In the genomic region with DNA sequence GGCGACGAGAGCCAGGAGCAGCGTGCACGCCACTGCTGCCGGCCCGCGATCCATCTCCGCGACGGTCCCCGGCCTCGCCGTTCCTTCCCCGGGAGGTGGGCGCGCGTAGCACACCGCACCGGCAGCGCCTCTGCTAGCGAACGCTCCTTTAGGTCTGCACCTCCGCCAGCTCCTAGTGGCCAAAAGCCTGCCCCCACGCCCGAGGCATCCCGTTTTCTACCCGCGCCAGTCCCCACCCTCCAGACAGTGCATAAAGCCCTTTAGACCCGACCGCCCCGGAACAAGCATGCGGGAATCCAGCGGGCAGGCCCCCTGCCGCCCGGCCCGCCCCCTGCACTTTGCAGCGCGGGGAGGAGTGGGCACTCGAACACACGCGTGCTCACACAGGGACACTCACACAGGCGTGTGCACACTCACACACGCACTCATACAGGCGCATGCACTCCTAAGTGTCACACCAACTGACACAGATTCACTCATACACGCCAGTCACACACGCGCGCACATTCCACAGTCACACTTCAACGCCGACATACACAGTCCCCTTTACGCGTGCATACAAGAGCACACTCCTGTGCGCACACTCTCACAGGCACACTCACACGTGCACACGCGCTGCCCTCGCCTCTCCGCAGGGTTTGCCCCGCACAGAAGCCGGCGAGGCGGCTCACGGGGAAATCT, we compare ENCODE assay signal across 8 cellular contexts. TPM values are rescaled to one million over a fixed set of nuclear protein-coding genes. Genes with fewer than 3 reads are reported as not detected.
DNase-seq lines count a peak whose midpoint lies in the region; ATAC-seq and TF ChIP-seq lines count a peak whose summit lies in the region.

LRP2 (minus strand) TSS at position 189 of the 681 bp plus-strand sequence; CDS start at position 54, 135 bp downstream.

- peaks cover 94% of the 10 kb centered on the region for H3K27me3 ChIP-seq in foreskin keratinocyte
- H3K27me3 ChIP-seq in neural progenitor cell: peaks cover 8% of the 10 kb centered on the region

- H3K4me1 ChIP-seq in foreskin keratinocyte (no peaks in the 10 kb centered on the region), neural progenitor cell (peaks cover 48% of the 10 kb centered on the region)

- H3K9me3 Mint-ChIP-seq in neural progenitor cell: no peaks in the 10 kb centered on the region

- H3K27ac ChIP-seq in foreskin keratinocyte: no peak within 1 kb of the TSS
- peak within 1 kb of the TSS; percentile 99 for H3K27ac ChIP-seq in neural progenitor cell

- peaks cover 67% of the 10 kb centered on the region for H3F3A ChIP-seq in neural progenitor cell (ENCODE audit: low read depth)

- H2AFZ ChIP-seq in neural progenitor cell (replicated peaks): peak within 1 kb of the TSS; percentile 1

- peak; percentile 68 for DNase-seq in activated effector memory CD4-positive, alpha-beta T cell treated with anti-CD3 and anti-CD28 coated beads, Interleukin-2, amount 50 U/mL, for 16 hours
- no peak for DNase-seq in activated effector memory CD4-positive, alpha-beta T cell treated with Interleukin-2 at 50 U/mL for 16 hours
- peak; percentile 27 for DNase-seq in activated CD8-positive, alpha-beta memory T cell treated with anti-CD3 and anti-CD28 coated beads, Interleukin-2, amount 50 U/mL, for 4 hours
- DNase-seq in foreskin keratinocyte: no peak
- peak; percentile 74 for DNase-seq in neural progenitor cell (ENCODE audit: low spot score)
- no peak for DNase-seq in ureter (ENCODE audit: low spot score)
- no peak for DNase-seq in NCI-H1436 treated with DMSO at 0.1 percent for 48 hours (lab: John Stamatoyannopoulos, UW)

- peaks cover 34% of the 10 kb centered on the region for H4K20me1 ChIP-seq in neural progenitor cell (ENCODE audit: low read depth)

- peak within 1 kb of the TSS; percentile 89 for H3K4me3 Mint-ChIP-seq in neural progenitor cell

- peaks cover 15% of the 10 kb centered on the region for H3K27me3 Mint-ChIP-seq in neural progenitor cell (ENCODE audit: insufficient read depth, low read depth)

- H3K4me1 Mint-ChIP-seq in neural progenitor cell: peaks cover 39% of the 10 kb centered on the region

- peaks cover 7% of the 10 kb centered on the region for H3K36me3 Mint-ChIP-seq in neural progenitor cell

- H3K9ac ChIP-seq in neural progenitor cell: peak within 1 kb of the TSS; percentile 70

- ATAC-seq in foreskin keratinocyte: peak; percentile 6
- ATAC-seq in GM19452 (IDR thresholded peaks at IDR 0.05; ENCODE audit: unreplicated experiment): no peak

- H3K36me3 ChIP-seq in neural progenitor cell: peaks cover 8% of the 10 kb centered on the region

- peak within 1 kb of the TSS; percentile 90 for H3K4me2 ChIP-seq in neural progenitor cell

- H3K79me2 ChIP-seq in neural progenitor cell (ENCODE audit: low read depth): peaks cover 57% of the 10 kb centered on the region

- no peaks in the 10 kb centered on the region for H3K9me3 ChIP-seq in neural progenitor cell (ENCODE audit: low read depth)

- H3K27ac Mint-ChIP-seq in neural progenitor cell: peak within 1 kb of the TSS; percentile 55

- no peak for TF ChIP-seq CTCF in foreskin keratinocyte (conservative IDR thresholded peaks at IDR 0.05)
- TF ChIP-seq CTCF in neural progenitor cell (IDR thresholded peaks at IDR 0.05): no peak

- peak within 1 kb of the TSS; percentile 93 for H3K4me3 ChIP-seq in neural progenitor cell

RNA-seq across cellular contexts. Expression of gene LRP2, which starts in this region (rescaled TPM):
- total RNA-seq in foreskin keratinocyte: not detected in 2 replicates
- not detected in 2 replicates for polyA plus RNA-seq in foreskin keratinocyte
- total RNA-seq in neural progenitor cell (ENCODE audit: low replicate concordance): 143 and 151 TPM in 2 replicates
- 0.13 TPM for total RNA-seq in ureter

Comparison
In these comparisons a context has a peak if more than half of its experiments do, and no peak if none do; other contexts are left out.
1. RNA of gene LRP2 (total RNA-seq): 143 to 151 TPM in neural progenitor cell; 0.13 TPM in ureter (single experiment) and not detected in foreskin keratinocyte; every median in the first group is over 100 times any median in the second.
2. DNase-seq: peak in activated effector memory CD4-positive, alpha-beta T cell treated with anti-CD3 and anti-CD28 coated beads, Interleukin-2, amount 50 U/mL, for 16 hours (single experiment), activated CD8-positive, alpha-beta memory T cell treated with anti-CD3 and anti-CD28 coated beads, Interleukin-2, amount 50 U/mL, for 4 hours (single experiment) and neural progenitor cell (single experiment); none in activated effector memory CD4-positive, alpha-beta T cell treated with Interleukin-2 at 50 U/mL for 16 hours (single experiment), foreskin keratinocyte (0 of 2), ureter (single experiment) and NCI-H1436 treated with DMSO at 0.1 percent for 48 hours (single experiment).
3. Peak in ATAC-seq in foreskin keratinocyte; RNA of the gene not detected or under 1 TPM.